Comparison of ENCODE assay signal across 9 cellular contexts in the genomic region with DNA sequence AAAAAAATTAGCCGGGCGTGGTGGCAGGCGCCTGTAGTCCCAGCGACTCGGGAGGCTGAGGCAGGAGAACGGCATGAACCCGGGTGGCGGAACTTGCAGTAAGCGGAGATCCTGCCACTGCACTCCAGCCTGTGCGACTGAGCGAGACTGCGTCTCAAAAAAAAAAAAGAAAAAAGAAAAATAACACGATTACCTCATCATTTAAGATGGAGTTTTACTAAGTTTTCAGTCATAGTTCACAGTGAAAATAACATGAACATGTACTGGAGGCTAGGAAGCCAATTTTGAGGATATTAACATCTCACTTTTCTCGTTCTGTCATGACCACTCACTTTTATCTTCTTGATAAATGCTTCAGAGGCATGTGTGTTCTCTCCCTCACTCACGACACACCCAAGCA. TPM values are rescaled to one million over a fixed set of nuclear protein-coding genes. Genes with fewer than 3 reads are reported as not detected.
"Had no signal": no experiment of that assay in that cellular context is flagged by ENCODE, and none has a peak within 500 bp of the region (broad histone marks: within the 10 kb centered on the region; RNA-seq: fewer than 3 reads in every experiment).

No MANE protein-coding gene starts in this region.

- H2AFZ ChIP-seq: GM23248 had no signal

- FAIRE-seq: K562 had no signal

- H3K4me3 ChIP-seq: GM23248, HAP-1, K562 had no signal

- H3K9ac ChIP-seq: GM23248 had no signal

- H3K4me1 ChIP-seq: HAP-1 had no signal

- H3K36me3 ChIP-seq: HAP-1 had no signal

- ATAC-seq: K562 had no signal

- H3K27ac ChIP-seq: GM23248, HL-60 had no signal

- H3K9me3 ChIP-seq: HAP-1 had no signal

- DNase-seq: GOT3, H7, HFFc6, IMR-90, KG1 had no signal

RNA-seq across cellular contexts. Expression of a gene that starts 3.1 kb away (rescaled TPM):
- total RNA-seq: K562 had no signal

RNA-seq across cellular contexts. Expression of a gene that starts 24.4 kb away (rescaled TPM):
- total RNA-seq: H7 had no signal
